21 cellular contexts compared by ENCODE assay signal in genomic region chr5:113067635-113068344, GRCh38.
DNase-seq lines count a peak whose midpoint lies in the region; ATAC-seq and TF ChIP-seq lines count a peak whose summit lies in the region.
"Had no signal": no experiment of that assay in that cellular context is flagged by ENCODE, and none has a peak within 500 bp of the region (broad histone marks: within the 10 kb centered on the region; RNA-seq: fewer than 3 reads in every experiment).

No MANE protein-coding gene starts in this region.

- CTCF ChIA-PET in CD8-positive, alpha-beta T cell (lab: Charles Lee): interaction anchor here (9.8 kb wide), 1 partner anchor 9 kb away, joined by 81 read pairs; no protein-coding TSS in a partner anchor

- no peak overlapping the region for H3K4me3 ChIP-seq in CD8-positive, alpha-beta T cell (ENCODE audit: low read depth, low read length)
- no peak overlapping the region for H3K4me3 ChIP-seq in effector memory CD4-positive, alpha-beta T cell (ENCODE audit: insufficient read depth, low read depth, low read length, poor library complexity, severe bottlenecking)
- H3K4me3 ChIP-seq: BLaER1, heart left ventricle, smooth muscle cell had no signal

- peaks cover 9% of the 10 kb centered on the region for H3K36me3 Mint-ChIP-seq in CD8-positive, alpha-beta T cell
- peaks cover 72% of the 10 kb centered on the region for H3K36me3 Mint-ChIP-seq in nephron (ENCODE audit: low read depth)

- no peak for DNase-seq in CD8-positive, alpha-beta T cell
- DNase-seq in NCI-H2171 treated with DMSO at 0.1 percent for 48 hours (lab: John Stamatoyannopoulos, UW): peak; percentile 82
- peak; percentile 65 for DNase-seq in fibroblast of peridontal ligament (ENCODE audit: extremely low read depth)
- DNase-seq in effector memory CD4-positive, alpha-beta T cell: no peak
- DNase-seq in NCI-H345 (lab: John Stamatoyannopoulos, UW): no peak
- DNase-seq in NCI-H69 (lab: John Stamatoyannopoulos, UW): no peak
- DNase-seq: activated CD4-positive, alpha-beta T cell treated with anti-CD3 and anti-CD28 coated beads, Interleukin-2, amount 10 ng/mL, durations not matched to agents 24 days and 14 days; activated naive CD4-positive, alpha-beta T cell treated with Interleukin-2 at 50 U/mL for 16 hours; activated T-cell treated with anti-CD3 and anti-CD28 coated beads, Interleukin-2, amount 50 U/mL, for 72 hours; GDM1; heart left ventricle; NCI-H2107; NCI-H526 treated with DMSO at 0.1 percent for 48 hours; Right ventricle myocardium superior; stimulated activated CD4-positive, alpha-beta T cell treated with anti-CD3 and anti-CD28 coated beads, Interleukin-1b, Interleukin-23, amount 100 ng/mL, for 48 hours; trophoblast cell had no signal

- TF ChIP-seq CTCF in CD8-positive, alpha-beta T cell (IDR thresholded peaks at IDR 0.05): no peak
- TF ChIP-seq CTCF in nephron (IDR thresholded peaks at IDR 0.05; ENCODE audit: unreplicated experiment in 3 of 3): no peak

- POLR2A ChIA-PET in CD8-positive, alpha-beta T cell (lab: Charles Lee): interaction anchor here (1.2 kb wide), 1 partner anchor 8 kb away, joined by 3 read pairs; no protein-coding TSS in a partner anchor

- intact Hi-C loops in CD8-positive, alpha-beta T cell (cut with DNase I, micrococcal nuclease): no loop called here

- H3K9me3 ChIP-seq in CD8-positive, alpha-beta T cell (ENCODE audit: low read length): no peaks in the 10 kb centered on the region
- no peaks in the 10 kb centered on the region for H3K9me3 ChIP-seq in effector memory CD4-positive, alpha-beta T cell (ENCODE audit: control insufficient read depth, low read length)
- H3K9me3 ChIP-seq: heart left ventricle had no signal

- no peaks in the 10 kb centered on the region for H3K27me3 Mint-ChIP-seq in CD8-positive, alpha-beta T cell (ENCODE audit: low read depth)
- no peaks in the 10 kb centered on the region for H3K27me3 Mint-ChIP-seq in nephron (ENCODE audit: low read depth)
- H3K27me3 Mint-ChIP-seq: activated CD4-positive, alpha-beta T cell treated with anti-CD3 and anti-CD28 coated beads, Interleukin-2, amount 10 ng/mL, durations not matched to agents 24 days and 14 days had no signal

- H3K9me3 Mint-ChIP-seq in CD8-positive, alpha-beta T cell: no peaks in the 10 kb centered on the region
- H3K9me3 Mint-ChIP-seq in nephron: no peaks in the 10 kb centered on the region
- H3K9me3 Mint-ChIP-seq: activated CD4-positive, alpha-beta T cell treated with anti-CD3 and anti-CD28 coated beads, Interleukin-2, amount 10 ng/mL, durations not matched to agents 24 days and 14 days; activated T-cell treated with anti-CD3 and anti-CD28 coated beads, Interleukin-2, amount 50 U/mL, for 72 hours had no signal

- no peaks in the 10 kb centered on the region for H3K27me3 ChIP-seq in CD8-positive, alpha-beta T cell (ENCODE audit: insufficient read depth, low read length)
- H3K27me3 ChIP-seq in effector memory CD4-positive, alpha-beta T cell (replicated peaks; ENCODE audit: control insufficient read depth, insufficient read depth, low read length, poor library complexity, severe bottlenecking): no peaks in the 10 kb centered on the region
- H3K27me3 ChIP-seq: BLaER1, heart left ventricle had no signal

- H3K4me1 ChIP-seq in CD8-positive, alpha-beta T cell (ENCODE audit: insufficient read depth, low read length): peaks cover 19% of the 10 kb centered on the region
- H3K4me1 ChIP-seq in effector memory CD4-positive, alpha-beta T cell (ENCODE audit: control insufficient read depth, insufficient read depth, low read length, poor library complexity, severe bottlenecking): peaks cover 6% of the 10 kb centered on the region

- no peak overlapping the region for H3K4me3 Mint-ChIP-seq in CD8-positive, alpha-beta T cell
- no peak overlapping the region for H3K4me3 Mint-ChIP-seq in nephron
- H3K4me3 Mint-ChIP-seq: activated CD4-positive, alpha-beta T cell treated with anti-CD3 and anti-CD28 coated beads, Interleukin-2, amount 10 ng/mL, durations not matched to agents 24 days and 14 days; activated T-cell treated with anti-CD3 and anti-CD28 coated beads, Interleukin-2, amount 50 U/mL, for 72 hours had no signal

- H3K27ac ChIP-seq in CD8-positive, alpha-beta T cell (ENCODE audit: low read depth, low read length): no peak overlapping the region
- H3K27ac ChIP-seq in effector memory CD4-positive, alpha-beta T cell (ENCODE audit: insufficient read depth, low read length, poor library complexity, severe bottlenecking): no peak overlapping the region
- H3K27ac ChIP-seq: BLaER1, heart left ventricle, VCaP had no signal

- no peaks in the 10 kb centered on the region for H3K36me3 ChIP-seq in CD8-positive, alpha-beta T cell (ENCODE audit: insufficient read depth, low read length)
- H3K36me3 ChIP-seq in effector memory CD4-positive, alpha-beta T cell (ENCODE audit: control insufficient read depth, insufficient read depth, low read length): no peaks in the 10 kb centered on the region
- H3K36me3 ChIP-seq: BLaER1 had no signal

- no peak for ATAC-seq in CD8-positive, alpha-beta T cell
- no peak for ATAC-seq in HG03045 (IDR thresholded peaks at IDR 0.05; ENCODE audit: unreplicated experiment)
- ATAC-seq: activated T-cell treated with anti-CD3 and anti-CD28 coated beads, Interleukin-2, amount 50 U/mL, for 72 hours had no signal

- peak overlapping the region; percentile 82 for H3K27ac Mint-ChIP-seq in CD8-positive, alpha-beta T cell
- H3K27ac Mint-ChIP-seq in nephron: peak overlapping the region; percentile 58 to 84 (median 74)
- H3K27ac Mint-ChIP-seq: activated CD4-positive, alpha-beta T cell treated with anti-CD3 and anti-CD28 coated beads, Interleukin-2, amount 10 ng/mL, durations not matched to agents 24 days and 14 days; activated T-cell treated with anti-CD3 and anti-CD28 coated beads, Interleukin-2, amount 50 U/mL, for 72 hours had no signal

- H3K4me1 Mint-ChIP-seq in CD8-positive, alpha-beta T cell (ENCODE audit: low read depth): peaks cover 69% of the 10 kb centered on the region
- peaks cover 49% of the 10 kb centered on the region for H3K4me1 Mint-ChIP-seq in nephron

Comparison
In these comparisons a context has a peak if more than half of its experiments do, and no peak if none do; other contexts are left out.
1. DNase-seq: peak in NCI-H2171 treated with DMSO at 0.1 percent for 48 hours (single experiment) and fibroblast of peridontal ligament (single experiment); none in CD8-positive, alpha-beta T cell (0 of 7), effector memory CD4-positive, alpha-beta T cell (0 of 3), NCI-H345 (single experiment) and NCI-H69 (single experiment).